1 cellular context compared by ENCODE assay signal in the genomic region with DNA sequence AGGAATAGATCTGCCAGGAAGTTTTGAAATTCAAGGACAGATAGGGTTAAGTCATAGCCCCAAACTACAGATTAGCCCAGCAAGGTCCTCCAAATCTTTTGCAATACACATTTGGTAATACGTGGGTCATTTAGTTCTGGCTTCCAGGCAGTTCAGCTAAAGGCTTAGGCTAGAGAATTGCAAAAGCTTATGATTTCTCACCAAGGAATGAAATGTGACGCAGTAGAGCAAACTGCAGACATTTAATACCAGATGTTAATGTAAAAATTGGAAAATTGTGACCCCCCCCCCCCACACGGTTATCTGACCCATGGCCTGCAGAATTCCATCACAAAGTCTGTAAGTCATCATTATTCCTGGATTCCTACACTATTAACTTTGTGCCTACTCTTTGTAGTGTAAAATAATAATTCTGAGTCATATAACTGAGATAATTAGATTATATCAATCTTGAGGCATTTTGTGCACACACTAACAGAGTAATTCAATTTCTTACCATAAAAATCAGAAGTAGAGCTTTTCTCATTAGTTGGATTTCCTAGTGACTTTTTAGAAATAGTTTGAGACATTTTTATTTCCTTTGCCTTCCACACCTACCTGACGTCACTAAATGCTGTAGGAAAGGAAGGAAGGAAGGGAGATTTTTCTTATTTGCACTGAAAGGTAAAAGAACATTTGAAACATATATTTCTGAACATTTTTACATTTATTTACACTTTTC.
TF ChIP-seq lines count a peak whose summit lies in the region.

No MANE protein-coding gene starts in this region.

TF ChIP-seq in A549, 52 proteins besides CTCF, POLR2A, EP300 and RAD21 (continued from another document):
- TF ChIP-seq KDM5A (IDR thresholded peaks at IDR 0.05) (no peak), GATA3 (IDR thresholded peaks at IDR 0.05; ENCODE audit: borderline replicate concordance) (peak; percentile 98), NR3C1 (IDR thresholded peaks at IDR 0.05) (peak; percentile 62; the same call in 1 of the 3 replicates), RNF2 (IDR thresholded peaks at IDR 0.05; ENCODE audit: borderline replicate concordance, low read depth) (no peak), CHD4 (IDR thresholded peaks at IDR 0.05; ENCODE audit: borderline replicate concordance) (no peak), HDAC2 (IDR thresholded peaks at IDR 0.05) (no peak), EHMT2 (IDR thresholded peaks at IDR 0.05; ENCODE audit: low read depth) (no peak), SREBF2 (IDR thresholded peaks at IDR 0.05) (no peak), RFX5 (IDR thresholded peaks at IDR 0.05) (no peak), PHF8 (IDR thresholded peaks at IDR 0.05; ENCODE audit: borderline replicate concordance, low read depth) (no peak), FOXS1 (CRISPR knock-in tag; IDR thresholded peaks at IDR 0.05) (no peak), BHLHE40 (IDR thresholded peaks at IDR 0.05; ENCODE audit: low read depth, low read length) (no peak), CEBPB (IDR thresholded peaks at IDR 0.05) (peak; percentile 100), EHF (CRISPR knock-in tag; IDR thresholded peaks at IDR 0.05) (no peak), MAZ (IDR thresholded peaks at IDR 0.05; ENCODE audit: borderline replicate concordance, low read depth, low read length) (no peak)
- TF ChIP-seq, protein P1, sequence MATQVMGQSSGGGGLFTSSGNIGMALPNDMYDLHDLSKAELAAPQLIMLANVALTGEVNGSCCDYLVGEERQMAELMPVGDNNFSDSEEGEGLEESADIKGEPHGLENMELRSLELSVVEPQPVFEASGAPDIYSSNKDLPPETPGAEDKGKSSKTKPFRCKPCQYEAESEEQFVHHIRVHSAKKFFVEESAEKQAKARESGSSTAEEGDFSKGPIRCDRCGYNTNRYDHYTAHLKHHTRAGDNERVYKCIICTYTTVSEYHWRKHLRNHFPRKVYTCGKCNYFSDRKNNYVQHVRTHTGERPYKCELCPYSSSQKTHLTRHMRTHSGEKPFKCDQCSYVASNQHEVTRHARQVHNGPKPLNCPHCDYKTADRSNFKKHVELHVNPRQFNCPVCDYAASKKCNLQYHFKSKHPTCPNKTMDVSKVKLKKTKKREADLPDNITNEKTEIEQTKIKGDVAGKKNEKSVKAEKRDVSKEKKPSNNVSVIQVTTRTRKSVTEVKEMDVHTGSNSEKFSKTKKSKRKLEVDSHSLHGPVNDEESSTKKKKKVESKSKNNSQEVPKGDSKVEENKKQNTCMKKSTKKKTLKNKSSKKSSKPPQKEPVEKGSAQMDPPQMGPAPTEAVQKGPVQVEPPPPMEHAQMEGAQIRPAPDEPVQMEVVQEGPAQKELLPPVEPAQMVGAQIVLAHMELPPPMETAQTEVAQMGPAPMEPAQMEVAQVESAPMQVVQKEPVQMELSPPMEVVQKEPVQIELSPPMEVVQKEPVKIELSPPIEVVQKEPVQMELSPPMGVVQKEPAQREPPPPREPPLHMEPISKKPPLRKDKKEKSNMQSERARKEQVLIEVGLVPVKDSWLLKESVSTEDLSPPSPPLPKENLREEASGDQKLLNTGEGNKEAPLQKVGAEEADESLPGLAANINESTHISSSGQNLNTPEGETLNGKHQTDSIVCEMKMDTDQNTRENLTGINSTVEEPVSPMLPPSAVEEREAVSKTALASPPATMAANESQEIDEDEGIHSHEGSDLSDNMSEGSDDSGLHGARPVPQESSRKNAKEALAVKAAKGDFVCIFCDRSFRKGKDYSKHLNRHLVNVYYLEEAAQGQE (IDR thresholded peaks at IDR 0.05) = no peak
- TF ChIP-seq, protein P2, sequence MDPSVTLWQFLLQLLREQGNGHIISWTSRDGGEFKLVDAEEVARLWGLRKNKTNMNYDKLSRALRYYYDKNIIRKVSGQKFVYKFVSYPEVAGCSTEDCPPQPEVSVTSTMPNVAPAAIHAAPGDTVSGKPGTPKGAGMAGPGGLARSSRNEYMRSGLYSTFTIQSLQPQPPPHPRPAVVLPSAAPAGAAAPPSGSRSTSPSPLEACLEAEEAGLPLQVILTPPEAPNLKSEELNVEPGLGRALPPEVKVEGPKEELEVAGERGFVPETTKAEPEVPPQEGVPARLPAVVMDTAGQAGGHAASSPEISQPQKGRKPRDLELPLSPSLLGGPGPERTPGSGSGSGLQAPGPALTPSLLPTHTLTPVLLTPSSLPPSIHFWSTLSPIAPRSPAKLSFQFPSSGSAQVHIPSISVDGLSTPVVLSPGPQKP (IDR thresholded peaks at IDR 0.05; ENCODE audit: low read depth, low read length) = no peak
- TF ChIP-seq, protein P3, sequence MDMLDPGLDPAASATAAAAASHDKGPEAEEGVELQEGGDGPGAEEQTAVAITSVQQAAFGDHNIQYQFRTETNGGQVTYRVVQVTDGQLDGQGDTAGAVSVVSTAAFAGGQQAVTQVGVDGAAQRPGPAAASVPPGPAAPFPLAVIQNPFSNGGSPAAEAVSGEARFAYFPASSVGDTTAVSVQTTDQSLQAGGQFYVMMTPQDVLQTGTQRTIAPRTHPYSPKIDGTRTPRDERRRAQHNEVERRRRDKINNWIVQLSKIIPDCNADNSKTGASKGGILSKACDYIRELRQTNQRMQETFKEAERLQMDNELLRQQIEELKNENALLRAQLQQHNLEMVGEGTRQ (IDR thresholded peaks at IDR 0.05) = no peak
- TF ChIP-seq, protein P4, sequence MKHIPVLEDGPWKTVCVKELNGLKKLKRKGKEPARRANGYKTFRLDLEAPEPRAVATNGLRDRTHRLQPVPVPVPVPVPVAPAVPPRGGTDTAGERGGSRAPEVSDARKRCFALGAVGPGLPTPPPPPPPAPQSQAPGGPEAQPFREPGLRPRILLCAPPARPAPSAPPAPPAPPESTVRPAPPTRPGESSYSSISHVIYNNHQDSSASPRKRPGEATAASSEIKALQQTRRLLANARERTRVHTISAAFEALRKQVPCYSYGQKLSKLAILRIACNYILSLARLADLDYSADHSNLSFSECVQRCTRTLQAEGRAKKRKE (CRISPR knock-in tag; IDR thresholded peaks at IDR 0.05; ENCODE audit: low read depth) = 0 out of 2 replicates have a peak, but pooled peaks have one; percentile 80
- TF ChIP-seq, protein P5, sequence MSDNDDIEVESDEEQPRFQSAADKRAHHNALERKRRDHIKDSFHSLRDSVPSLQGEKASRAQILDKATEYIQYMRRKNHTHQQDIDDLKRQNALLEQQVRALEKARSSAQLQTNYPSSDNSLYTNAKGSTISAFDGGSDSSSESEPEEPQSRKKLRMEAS (IDR thresholded peaks at IDR 0.05) = no peak
- TF ChIP-seq, protein P6, sequence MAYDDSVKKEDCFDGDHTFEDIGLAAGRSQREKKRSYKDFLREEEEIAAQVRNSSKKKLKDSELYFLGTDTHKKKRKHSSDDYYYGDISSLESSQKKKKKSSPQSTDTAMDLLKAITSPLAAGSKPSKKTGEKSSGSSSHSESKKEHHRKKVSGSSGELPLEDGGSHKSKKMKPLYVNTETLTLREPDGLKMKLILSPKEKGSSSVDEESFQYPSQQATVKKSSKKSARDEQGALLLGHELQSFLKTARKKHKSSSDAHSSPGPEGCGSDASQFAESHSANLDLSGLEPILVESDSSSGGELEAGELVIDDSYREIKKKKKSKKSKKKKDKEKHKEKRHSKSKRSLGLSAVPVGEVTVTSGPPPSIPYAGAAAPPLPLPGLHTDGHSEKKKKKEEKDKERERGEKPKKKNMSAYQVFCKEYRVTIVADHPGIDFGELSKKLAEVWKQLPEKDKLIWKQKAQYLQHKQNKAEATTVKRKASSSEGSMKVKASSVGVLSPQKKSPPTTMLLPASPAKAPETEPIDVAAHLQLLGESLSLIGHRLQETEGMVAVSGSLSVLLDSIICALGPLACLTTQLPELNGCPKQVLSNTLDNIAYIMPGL (CRISPR knock-in tag; IDR thresholded peaks at IDR 0.05; ENCODE audit: borderline replicate concordance) = no peak
